ENCODE assay signal across 19 cellular contexts in the genomic region with DNA sequence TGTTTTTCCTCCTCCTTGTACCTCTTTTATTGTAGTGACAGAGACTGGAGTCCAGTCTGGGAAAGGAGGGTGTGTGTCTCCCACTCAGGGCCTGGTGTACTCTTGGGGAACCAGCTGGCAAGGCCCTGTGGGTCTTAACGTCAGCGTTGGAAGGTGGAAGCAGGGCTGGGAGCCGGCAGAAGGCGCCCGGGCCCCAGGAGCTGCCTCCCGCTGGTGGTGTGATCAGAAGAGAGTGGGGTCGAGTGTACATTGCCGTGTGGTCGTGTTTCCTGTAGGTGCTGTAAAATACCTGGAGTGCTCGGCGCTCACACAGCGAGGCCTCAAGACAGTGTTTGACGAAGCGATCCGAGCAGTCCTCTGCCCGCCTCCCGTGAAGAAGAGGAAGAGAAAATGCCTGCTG. TPM values are rescaled to one million over a fixed set of nuclear protein-coding genes. Genes with fewer than 3 reads are reported as not detected.
DNase-seq lines count a peak whose midpoint lies in the region; ATAC-seq, FAIRE-seq and TF ChIP-seq lines count a peak whose summit lies in the region.
"Had no signal": no experiment of that assay in that cellular context is flagged by ENCODE, and none has a peak within 500 bp of the region (broad histone marks: within the 10 kb centered on the region; RNA-seq: fewer than 3 reads in every experiment).

No MANE protein-coding gene starts in this region.

- CTCF ChIA-PET in K562 (lab: Yijun Ruan, JAX; ENCODE audit: low intra/inter-chr PET ratio): no interaction called here

- FAIRE-seq in K562 (lab: Jason Lieb, UNC): no peak
- FAIRE-seq: HTR-8/SVneo had no signal

- H3K27me3 Mint-ChIP-seq in progenitor cell of endocrine pancreas: no peaks in the 10 kb centered on the region

- H3K27ac ChIP-seq in DND-41 (ENCODE audit: low read length): no peak overlapping the region
- H3K27ac ChIP-seq in K562 (ENCODE audit: extremely low read depth, low read depth, low read length): no peak overlapping the region
- H3K27ac ChIP-seq in epithelial cell of prostate: peak overlapping the region; percentile 89

- H3K4me2 ChIP-seq in DND-41 (ENCODE audit: insufficient read depth, low read length): no peak overlapping the region
- H3K4me2 ChIP-seq in K562 (ENCODE audit: insufficient read depth, low read length): no peak overlapping the region

- H3K9me3 Mint-ChIP-seq in progenitor cell of endocrine pancreas (ENCODE audit: low read depth): no peaks in the 10 kb centered on the region

- no peak for TF ChIP-seq POLR2A in K562 (conservative IDR thresholded peaks at IDR 0.05)

- H3K79me2 ChIP-seq in DND-41 (ENCODE audit: insufficient read depth, low read length) (peaks cover 72% of the 10 kb centered on the region), K562 (ENCODE audit: control insufficient read depth, insufficient read depth, low read length) (peaks cover 33% of the 10 kb centered on the region)

- H3K36me3 Mint-ChIP-seq in progenitor cell of endocrine pancreas (ENCODE audit: insufficient read depth): peaks cover 32% of the 10 kb centered on the region

- no peaks in the 10 kb centered on the region for H3K4me1 ChIP-seq in DND-41 (ENCODE audit: insufficient read depth, low read length)
- peaks cover 0 to 10% of the 10 kb centered on the region in 2 experiments; a peak in 1 of 5 replicates for H3K4me1 ChIP-seq in K562 (replicated peaks in 1 of 2; ENCODE audit: control insufficient read depth in 2 of 2, insufficient read depth in 2 of 2, low read length in 2 of 2)

- H3K9me3 ChIP-seq in DND-41 (ENCODE audit: insufficient read depth, low read length, severe bottlenecking) (no peaks in the 10 kb centered on the region), K562 (replicated peaks; ENCODE audit: control insufficient read depth, insufficient read depth, low read depth, low read length) (no peaks in the 10 kb centered on the region)
- H3K9me3 ChIP-seq: MG63 had no signal

- BruUV-seq in K562 (replicated peaks; lab: Mats Ljungman, UMichigan): no TSS peak

- H3K9me1 ChIP-seq in K562 (ENCODE audit: control insufficient read depth, insufficient read depth, low read length): no peaks in the 10 kb centered on the region

- peak overlapping the region; percentile 82 for H3K27ac Mint-ChIP-seq in progenitor cell of endocrine pancreas

- TF ChIP-seq CTCF in DND-41 (IDR thresholded peaks at IDR 0.05; ENCODE audit: borderline replicate concordance, extremely low read depth, low read length, poor library complexity, severe bottlenecking) (no peak), K562 (IDR thresholded peaks at IDR 0.05 in 2 of 3, conservative IDR thresholded peaks at IDR 0.05 in 1 of 3; ENCODE audit: insufficient read depth in 2 of 3, low read depth in 1 of 3, low read length in 3 of 3) (no peak), progenitor cell of endocrine pancreas (IDR thresholded peaks at IDR 0.05; ENCODE audit: unreplicated experiment) (no peak)

- ATAC-seq in DND-41 (ENCODE audit: insufficient read depth, low read depth): 0 out of 3 replicates have a peak, but pooled peaks have one; percentile 9
- ATAC-seq in K562: no peak
- ATAC-seq: SK-N-SH treated with all-trans-retinoic acid at 6 μM for 48 hours had no signal

- TF ChIP-seq EP300 in K562 (IDR thresholded peaks at IDR 0.05; ENCODE audit: low read length): no peak

- DNase-seq in DND-41: no peak
- no peak for DNase-seq in K562 (ENCODE audit: extremely low read depth in 1 of 4, low spot score in 3 of 4)
- no peak for DNase-seq in epithelial cell of prostate (ENCODE audit: low read depth, low spot score)
- DNase-seq in progenitor cell of endocrine pancreas (ENCODE audit: low spot score, unreplicated experiment): no peak
- DNase-seq in NCI-H1930 (lab: John Stamatoyannopoulos, UW): no peak
- no peak for DNase-seq in stimulated activated CD4-positive, alpha-beta T cell treated with anti-CD3 and anti-CD28 coated beads, Interleukin-12 subunit alpha, Interleukin-12 subunit beta, amount 100 ng/mL, for 4 hours
- no peak for DNase-seq in hippocampal formation (lab: John Stamatoyannopoulos, UW)
- DNase-seq: DMS79 treated with DMSO at 0.1 percent for 48 hours, HCEC 1CT, IMR-90, Karpas-422, MG63, NCI-H1092 treated with DMSO at 0.1 percent for 48 hours, NCI-H2081 treated with DMSO at 0.1 percent for 48 hours, NCI-H510A, NCI-H774, SHP77 treated with DMSO at 0.1 percent for 48 hours had no signal

- H3K4me3 ChIP-seq in DND-41 (ENCODE audit: low read depth in 1 of 2, low read length in 2 of 2) (no peak overlapping the region), K562 (no peak overlapping the region)
- H3K4me3 ChIP-seq: MG63 had no signal

- H4K20me1 ChIP-seq in DND-41 (ENCODE audit: insufficient read depth, low read length) (peaks cover 63% of the 10 kb centered on the region), K562 (replicated peaks; ENCODE audit: control insufficient read depth, insufficient read depth, low read length) (peaks cover 21% of the 10 kb centered on the region)

- H2AFZ ChIP-seq in DND-41 (ENCODE audit: low read depth, low read length): no peak overlapping the region
- H2AFZ ChIP-seq in K562 (ENCODE audit: low read depth, low read length): no peak overlapping the region

- peaks cover 12% of the 10 kb centered on the region for H3K4me1 Mint-ChIP-seq in progenitor cell of endocrine pancreas (ENCODE audit: low read depth)

- POLR2A ChIA-PET in K562 (lab: Yijun Ruan, JAX): interaction anchor here (1.0 kb wide), 1 partner anchor 8 kb away, joined by 3 read pairs; no protein-coding TSS in a partner anchor

- no peak for TF ChIP-seq RAD21 in K562 (CRISPR knock-in tag; conservative IDR thresholded peaks at IDR 0.05 in 1 of 2, IDR thresholded peaks at IDR 0.05 in 1 of 2)

- WGBS in K562 (ENCODE audit: insufficient coverage, low coverage, missing lambda C conversion rate): 93% methylated on average over 15 of the region's 17 CpGs

- no peak overlapping the region for H3K9ac ChIP-seq in DND-41 (ENCODE audit: low read depth, low read length)
- peak overlapping the region in 1 of 2 experiments; percentile 19; a peak in 1 of 4 replicates for H3K9ac ChIP-seq in K562 (ENCODE audit: insufficient read depth in 1 of 2, low read depth in 2 of 2, low read length in 2 of 2)

- H3K36me3 ChIP-seq in DND-41 (ENCODE audit: insufficient read depth, low read length): peaks cover 86% of the 10 kb centered on the region
- peaks cover 87% of the 10 kb centered on the region for H3K36me3 ChIP-seq in K562 (ENCODE audit: control insufficient read depth, insufficient read depth, low read length)

- intact Hi-C loops in K562 (cut with micrococcal nuclease): no loop called here

- no peaks in the 10 kb centered on the region for H3K27me3 ChIP-seq in DND-41 (ENCODE audit: insufficient read depth, low read length, poor library complexity)
- no peaks in the 10 kb centered on the region for H3K27me3 ChIP-seq in K562 (ENCODE audit: control insufficient read depth in 2 of 2, insufficient read depth in 2 of 2, low read length in 2 of 2)
- H3K27me3 ChIP-seq: MG63 had no signal

- no peak overlapping the region for H3K4me3 Mint-ChIP-seq in progenitor cell of endocrine pancreas (ENCODE audit: low read depth)

- in situ Hi-C loops in K562 (cut with MboI): no loop called here

RNA-seq across cellular contexts. Expression of gene RAC1, which starts 27.7 kb away (rescaled TPM):
- 133 and 135 TPM in 2 replicates for total RNA-seq in K562 (2011; cell fraction: chromatin; rRNA removed; ENCODE audit: low replicate concordance)
- 83.3 and 83.4 TPM in 2 replicates for total RNA-seq in K562 (2011; cell fraction: nucleolus; rRNA removed)
- total RNA-seq in K562 (2011; cell fraction: nucleoplasm; rRNA removed): 95.7 and 122 TPM in 2 replicates
- total RNA-seq in K562 (2014; rRNA removed) (105 and 146 TPM in 2 replicates), K562 (2014; rRNA removed; fragmentation: Illumina TruSeq; extraction: Trizol) (126 and 149 TPM in 2 replicates), K562 (2015; rRNA removed; fragmentation: Illumina TruSeq; extraction: Trizol) (90.9 and 91.5 TPM in 2 replicates), K562 (2021) (220 and 225 TPM in 2 replicates), progenitor cell of endocrine pancreas (203 and 210 TPM in 2 replicates)
- polyA plus RNA-seq in K562 (2011; rRNA removed) (177 and 205 TPM in 2 replicates), K562 (2014; fragmentation: Illumina TruSeq; extraction: Trizol) (220 and 241 TPM in 2 replicates), K562 (2014; fragmentation: Nextera tagmentation; extraction: Ambion mirVana) (10 to 100 TPM; 78.5 to 90.7 TPM), K562 (2014; rRNA removed) (148 and 163 TPM in 2 replicates)
- 96.2 and 169 TPM in 2 replicates for polyA plus RNA-seq in K562 (2011; cell fraction: cytosol; rRNA removed)
- polyA plus RNA-seq in K562 (2011; cell fraction: nucleus; rRNA removed): 62.4 and 100 TPM in 2 replicates
- 201 and 203 TPM in 2 replicates for polyA plus RNA-seq in K562 (2012)
- polyA minus RNA-seq in K562 (2011; rRNA and poly(A)+ RNA removed): 310 and 404 TPM in 2 replicates
- polyA minus RNA-seq in K562 (2011; cell fraction: cytosol; rRNA and poly(A)+ RNA removed): 91.2 and 105 TPM in 2 replicates
- polyA minus RNA-seq in K562 (2011; cell fraction: nucleus; rRNA and poly(A)+ RNA removed): 20.2 and 37.2 TPM in 2 replicates

RNA-seq across cellular contexts. Expression of gene DAGLB, which starts 45.7 kb away (rescaled TPM):
- 63.0 and 140 TPM in 2 replicates for total RNA-seq in K562 (2011; cell fraction: chromatin; rRNA removed; ENCODE audit: low replicate concordance)
- 64.6 and 66.9 TPM in 2 replicates for total RNA-seq in K562 (2011; cell fraction: nucleolus; rRNA removed)
- 67.4 and 68.4 TPM in 2 replicates for total RNA-seq in K562 (2011; cell fraction: nucleoplasm; rRNA removed)
- total RNA-seq in K562 (2014; rRNA removed) (9.4 and 11.3 TPM in 2 replicates), K562 (2014; rRNA removed; fragmentation: Illumina TruSeq; extraction: Trizol) (4.1 and 5.8 TPM in 2 replicates), K562 (2015; rRNA removed; fragmentation: Illumina TruSeq; extraction: Trizol) (9.4 and 9.7 TPM in 2 replicates), K562 (2021) (16.3 and 16.4 TPM in 2 replicates), progenitor cell of endocrine pancreas (30.3 and 31.2 TPM in 2 replicates)
- polyA plus RNA-seq in K562 (2011; rRNA removed) (12.0 and 15.8 TPM in 2 replicates), K562 (2014; fragmentation: Illumina TruSeq; extraction: Trizol) (7.8 and 8.9 TPM in 2 replicates), K562 (2014; fragmentation: Nextera tagmentation; extraction: Ambion mirVana) (1 to 10 TPM in 1 of 2 experiments, under 1 TPM in 1; 0.92 to 1.0 TPM), K562 (2014; rRNA removed) (9.3 and 9.5 TPM in 2 replicates)
- polyA plus RNA-seq in K562 (2011; cell fraction: cytosol; rRNA removed): 15.1 and 17.4 TPM in 2 replicates
- 31.9 and 32.2 TPM in 2 replicates for polyA plus RNA-seq in K562 (2011; cell fraction: nucleus; rRNA removed)
- polyA plus RNA-seq in K562 (2012): 7.4 and 10.0 TPM in 2 replicates
- polyA minus RNA-seq in K562 (2011; rRNA and poly(A)+ RNA removed): 30.5 and 33.7 TPM in 2 replicates
- 20.4 and 27.9 TPM in 2 replicates for polyA minus RNA-seq in K562 (2011; cell fraction: cytosol; rRNA and poly(A)+ RNA removed)
- polyA minus RNA-seq in K562 (2011; cell fraction: nucleus; rRNA and poly(A)+ RNA removed): 20.7 and 23.4 TPM in 2 replicates

RNA-seq across cellular contexts. Expression of gene FAM220A, which starts 53.3 kb away (rescaled TPM):
- total RNA-seq in K562 (2011; cell fraction: chromatin; rRNA removed; ENCODE audit: low replicate concordance): 5.2 and 6.2 TPM in 2 replicates
- 4.0 and 4.3 TPM in 2 replicates for total RNA-seq in K562 (2011; cell fraction: nucleolus; rRNA removed)
- 5.0 and 5.1 TPM in 2 replicates for total RNA-seq in K562 (2011; cell fraction: nucleoplasm; rRNA removed)
- total RNA-seq in K562 (2014; rRNA removed): 5.8 and 15.2 TPM in 2 replicates
- total RNA-seq in K562 (2014; rRNA removed; fragmentation: Illumina TruSeq; extraction: Trizol): 5.5 and 6.0 TPM in 2 replicates
- 6.1 and 7.1 TPM in 2 replicates for total RNA-seq in K562 (2015; rRNA removed; fragmentation: Illumina TruSeq; extraction: Trizol)
- total RNA-seq in K562 (2021): 7.8 and 11.4 TPM in 2 replicates
- polyA plus RNA-seq in K562 (2011; rRNA removed): 10.4 and 12.1 TPM in 2 replicates
- polyA plus RNA-seq in K562 (2011; cell fraction: cytosol; rRNA removed): 7.3 and 8.0 TPM in 2 replicates
- 3.4 and 5.9 TPM in 2 replicates for polyA plus RNA-seq in K562 (2011; cell fraction: nucleus; rRNA removed)
- polyA plus RNA-seq in K562 (2012): 7.0 and 10.8 TPM in 2 replicates
- 6.7 and 7.2 TPM in 2 replicates for polyA plus RNA-seq in K562 (2014; fragmentation: Illumina TruSeq; extraction: Trizol)
- 1 to 10 TPM in 1 of 2 experiments, under 1 TPM in 1; 0.92 to 1.1 TPM for polyA plus RNA-seq in K562 (2014; fragmentation: Nextera tagmentation; extraction: Ambion mirVana)
- 4.6 and 4.8 TPM in 2 replicates for polyA plus RNA-seq in K562 (2014; rRNA removed)
- polyA minus RNA-seq in K562 (2011; rRNA and poly(A)+ RNA removed): 9.0 and 9.9 TPM in 2 replicates
- polyA minus RNA-seq in K562 (2011; cell fraction: cytosol; rRNA and poly(A)+ RNA removed): 8.9 and 10.0 TPM in 2 replicates
- 2.2 and 3.1 TPM in 2 replicates for polyA minus RNA-seq in K562 (2011; cell fraction: nucleus; rRNA and poly(A)+ RNA removed)
- 17.3 and 18.0 TPM in 2 replicates for total RNA-seq in progenitor cell of endocrine pancreas
